In genomic region chr20:22861990-22862389, GRCh38 we compare ENCODE assay signal across 21 cellular contexts.
DNase-seq lines count a peak whose midpoint lies in the region; ATAC-seq, FAIRE-seq and TF ChIP-seq lines count a peak whose summit lies in the region.
"Had no signal": no experiment of that assay in that cellular context is flagged by ENCODE, and none has a peak within 500 bp of the region (broad histone marks: within the 10 kb centered on the region; RNA-seq: fewer than 3 reads in every experiment).

No MANE protein-coding gene starts in this region.

- peak overlapping the region; percentile 76 for H2AFZ ChIP-seq in PC-3 (ENCODE audit: low read length)
- H2AFZ ChIP-seq in endothelial cell of umbilical vein (ENCODE audit: low read depth, low read length) = peak overlapping the region; percentile 52
- H2AFZ ChIP-seq: hepatocyte, neural progenitor cell had no signal

- intact Hi-C loops in PC-3 (cut with micrococcal nuclease) = no loop called here
- intact Hi-C loops in endothelial cell of umbilical vein (cut with micrococcal nuclease) = loop anchor here (1.0 to 5.0 kb wide), 7 partner anchors 66 to 489 kb away; partner anchors contain the start of genes NXT1 and THBD
- intact Hi-C loops in kidney (cut with DNase I) = no loop called here
- intact Hi-C loops in spleen (cut with DNase I; ENCODE audit: low total_unique reads) = no loop called here
- intact Hi-C loops in testis (cut with DNase I; ENCODE audit: low total_unique reads) = no loop called here

- H4K20me1 ChIP-seq in PC-3 (ENCODE audit: low read length) (no peaks in the 10 kb centered on the region), endothelial cell of umbilical vein (replicated peaks; ENCODE audit: control insufficient read depth, extremely low read depth, insufficient read depth, low read length) (no peaks in the 10 kb centered on the region)

- no peak for TF ChIP-seq CTCF in PC-3 (conservative IDR thresholded peaks at IDR 0.05; ENCODE audit: low read depth, low read length)
- no peak for TF ChIP-seq CTCF in endothelial cell of umbilical vein (IDR thresholded peaks at IDR 0.05; ENCODE audit: extremely low read depth in 1 of 2, insufficient read depth in 1 of 2, low read depth in 1 of 2, low read length in 2 of 2)
- no peak for TF ChIP-seq CTCF in kidney (IDR thresholded peaks at IDR 0.05; ENCODE audit: borderline replicate concordance, extremely low read depth, insufficient read depth)
- no peak for TF ChIP-seq CTCF in spleen (IDR thresholded peaks at IDR 0.05 in 8 of 11, conservative IDR thresholded peaks at IDR 0.05 in 3 of 11)
- no peak for TF ChIP-seq CTCF in testis (IDR thresholded peaks at IDR 0.05)

- H3K4me3 ChIP-seq in PC-3 (ENCODE audit: low read length) (peak overlapping the region; percentile 23; the same call in 1 of the 2 replicates), endothelial cell of umbilical vein (replicated peaks in 1 of 3; ENCODE audit: insufficient read depth in 1 of 3, low read depth in 1 of 3, low read length in 3 of 3) (no peak overlapping the region), kidney (ENCODE audit: low read length in 2 of 2) (no peak overlapping the region), spleen (no peak overlapping the region), testis (no peak overlapping the region)
- H3K4me3 ChIP-seq: GM12878, HAP-1, hepatocyte, neural progenitor cell, stomach had no signal

- H3K79me2 ChIP-seq in PC-3 (ENCODE audit: low read length) = no peaks in the 10 kb centered on the region
- H3K79me2 ChIP-seq in endothelial cell of umbilical vein (ENCODE audit: control insufficient read depth, insufficient read depth, low read length) = no peaks in the 10 kb centered on the region
- H3K79me2 ChIP-seq: hepatocyte had no signal

- H3K27ac ChIP-seq in PC-3 (ENCODE audit: low read length) (peak overlapping the region; percentile 68), endothelial cell of umbilical vein (ENCODE audit: insufficient read depth, low read depth, low read length) (peak overlapping the region; percentile 78), kidney (ENCODE audit: low read depth in 2 of 2, low read length in 2 of 2) (peak overlapping the region in 1 of 2 donors; percentile 43), spleen (peak overlapping the region; percentile 22 to 75 (median 61)), testis (no peak overlapping the region)
- H3K27ac ChIP-seq: hepatocyte, neural progenitor cell had no signal

- H3K9me3 ChIP-seq in PC-3 (ENCODE audit: low read length) (no peaks in the 10 kb centered on the region), endothelial cell of umbilical vein (replicated peaks; ENCODE audit: control insufficient read depth, insufficient read depth, low read length) (no peaks in the 10 kb centered on the region), kidney (ENCODE audit: control insufficient read depth in 1 of 2, low read length in 2 of 2) (no peaks in the 10 kb centered on the region), spleen (no peaks in the 10 kb centered on the region), testis (no peaks in the 10 kb centered on the region)
- H3K9me3 ChIP-seq: HAP-1, stomach had no signal

- FAIRE-seq in endothelial cell of umbilical vein (lab: Jason Lieb, UNC) = peak; percentile 91
- no peak for FAIRE-seq in kidney (lab: Jason Lieb, UNC)
- FAIRE-seq: GM12878 had no signal

- H3K27me3 ChIP-seq in PC-3 (ENCODE audit: low read length) (no peaks in the 10 kb centered on the region), endothelial cell of umbilical vein (ENCODE audit: control insufficient read depth in 2 of 2, insufficient read depth in 2 of 2, low read length in 2 of 2) (no peaks in the 10 kb centered on the region), spleen (replicated peaks in 1 of 7) (no peaks in the 10 kb centered on the region), testis (no peaks in the 10 kb centered on the region)
- H3K27me3 ChIP-seq: hepatocyte, neural progenitor cell, stomach had no signal

- H3F3A ChIP-seq in PC-3 (ENCODE audit: low read length, unreplicated experiment) = no peaks in the 10 kb centered on the region

- peak overlapping the region; percentile 59 for H3K4me2 ChIP-seq in PC-3 (ENCODE audit: low read length)
- H3K4me2 ChIP-seq in endothelial cell of umbilical vein (ENCODE audit: insufficient read depth, low read length) = peak overlapping the region; percentile 64
- H3K4me2 ChIP-seq: hepatocyte, neural progenitor cell had no signal

- H3K36me3 ChIP-seq in PC-3 (ENCODE audit: low read depth, low read length) = no peaks in the 10 kb centered on the region
- no peaks in the 10 kb centered on the region for H3K36me3 ChIP-seq in endothelial cell of umbilical vein (ENCODE audit: control insufficient read depth in 2 of 2, extremely low read depth in 1 of 2, insufficient read depth in 2 of 2, low read length in 2 of 2)
- H3K36me3 ChIP-seq in kidney (ENCODE audit: control insufficient read depth in 1 of 2, insufficient read depth in 2 of 2, low read length in 2 of 2) = no peaks in the 10 kb centered on the region
- H3K36me3 ChIP-seq in spleen = no peaks in the 10 kb centered on the region
- no peaks in the 10 kb centered on the region for H3K36me3 ChIP-seq in testis (ENCODE audit: low read depth, missing control alignments)
- H3K36me3 ChIP-seq: HAP-1, neural progenitor cell, stomach had no signal

- H3K4me1 ChIP-seq in PC-3 (ENCODE audit: insufficient read depth, low read length) = peaks cover 19% of the 10 kb centered on the region
- H3K4me1 ChIP-seq in endothelial cell of umbilical vein (ENCODE audit: control insufficient read depth, extremely low read depth, insufficient read depth, low read length) = peaks cover 33% of the 10 kb centered on the region
- H3K4me1 ChIP-seq in kidney (ENCODE audit: control insufficient read depth in 1 of 2, insufficient read depth in 1 of 2, low read depth in 1 of 2, low read length in 2 of 2) = no peaks in the 10 kb centered on the region
- peaks cover 0 to 10% (median 0%) of the 10 kb centered on the region in 6 donors for H3K4me1 ChIP-seq in spleen
- no peaks in the 10 kb centered on the region for H3K4me1 ChIP-seq in testis
- H3K4me1 ChIP-seq: HAP-1, neural progenitor cell, stomach had no signal

- DNase-seq in PC-3 = peak; percentile 69
- peak; percentile 74 for DNase-seq in endothelial cell of umbilical vein (ENCODE audit: low read depth, low spot score)
- peak; percentile 77 for DNase-seq in kidney
- DNase-seq in spleen = no peak
- no peak for DNase-seq in AG08395 (ENCODE audit: low spot score)
- no peak for DNase-seq in testis
- no peak for DNase-seq in NCI-H2081 treated with DMSO at 0.1 percent for 48 hours (lab: John Stamatoyannopoulos, UW)
- DNase-seq: activated CD8-positive, alpha-beta T cell treated with anti-CD3 and anti-CD28 coated beads for 36 hours; activated naive CD4-positive, alpha-beta T cell treated with anti-CD3 and anti-CD28 coated beads, Interleukin-2, amount 50 U/mL, for 16 hours; activated T-cell treated with anti-CD3 and anti-CD28 coated beads, Interleukin-2, amount 50 U/mL, for 48 hours; GDM1; islet precursor cell; NCI-H2081; SHP77 treated with DMSO at 0.1 percent for 48 hours; stomach; T-helper 17 cell had no signal

- ATAC-seq in PC-3 = no peak; the same call in 1 of the 2 replicates
- ATAC-seq: activated CD8-positive, alpha-beta T cell treated with anti-CD3 and anti-CD28 coated beads for 36 hours; GM12878; T-helper 17 cell; WTC11 had no signal

- TF ChIP-seq POLR2A in endothelial cell of umbilical vein (IDR thresholded peaks at IDR 0.05; ENCODE audit: low read depth, low read length) (peak; percentile 47), spleen (IDR thresholded peaks at IDR 0.05) (no peak), testis (IDR thresholded peaks at IDR 0.05) (no peak)

- H3K9ac ChIP-seq in PC-3 (ENCODE audit: low read length) = peak overlapping the region; percentile 12; the same call in 1 of the 2 replicates
- peak overlapping the region; percentile 62 for H3K9ac ChIP-seq in endothelial cell of umbilical vein (replicated peaks; ENCODE audit: extremely low read depth, insufficient read depth, low read length)
- H3K9ac ChIP-seq in kidney (ENCODE audit: low read length in 2 of 2) = no peak overlapping the region
- H3K9ac ChIP-seq: neural progenitor cell had no signal

- BruUV-seq in PC-3 (replicated peaks; lab: Mats Ljungman, UMichigan) (no TSS peak), endothelial cell of umbilical vein (replicated peaks; lab: Mats Ljungman, UMichigan) (no TSS peak)

- dilution Hi-C loops in endothelial cell of umbilical vein (cut with MboI; ENCODE audit: extremely low pct_ligation_motif_present, low sequenced_read_pairs) = no loop called here

- H3K9me2 ChIP-seq in PC-3 (replicated peaks; ENCODE audit: low read length) = no peaks in the 10 kb centered on the region

- WGBS in spleen, 5 donors = 68 to 85% (median 72%) methylated on average over 10 of the region's 10 CpGs
- 81 to 82% methylated on average over 10 of the region's 10 CpGs for WGBS in testis, 2 donors

- no peaks in the 10 kb centered on the region for H3K9me1 ChIP-seq in endothelial cell of umbilical vein (replicated peaks; ENCODE audit: control insufficient read depth, extremely low read depth, insufficient read depth, low read length)

- CTCF ChIA-PET in PC-3 (lab: Charles Lee) = no interaction called here
- CTCF ChIA-PET in endothelial cell of umbilical vein (lab: Charles Lee) = interaction anchor here (0.7 to 4.5 kb wide), 12 partner anchors 10 to 339 kb away, joined by 3 to 47 read pairs (median 4); no protein-coding TSS in a partner anchor

- POLR2A ChIA-PET in PC-3 (lab: Charles Lee; ENCODE audit: unreplicated experiment) = no interaction called here
- POLR2A ChIA-PET in endothelial cell of umbilical vein (lab: Charles Lee) = no interaction called here

TF ChIP-seq in endothelial cell of umbilical vein, 7 proteins besides CTCF, POLR2A, EP300 and RAD21:
- TF ChIP-seq EZH2 (IDR thresholded peaks at IDR 0.05; ENCODE audit: borderline replicate concordance, low read depth, low read length, severe bottlenecking) (no peak), FOS (IDR thresholded peaks at IDR 0.05; ENCODE audit: borderline replicate concordance, insufficient read depth, low read length) (peak; percentile 75), JUN (IDR thresholded peaks at IDR 0.05; ENCODE audit: borderline replicate concordance, insufficient read depth, insufficient read length, low read depth) (peak; percentile 49), MYC (IDR thresholded peaks at IDR 0.05; ENCODE audit: low read depth, low read length) (no peak), GATA2 (IDR thresholded peaks at IDR 0.05; ENCODE audit: insufficient read depth, insufficient read length, low read depth, low read length) (peak; percentile 69), POLR2AphosphoS5 (IDR thresholded peaks at IDR 0.05; ENCODE audit: insufficient read depth, low read depth, low read length) (peak; percentile 77), MAX (IDR thresholded peaks at IDR 0.05; ENCODE audit: insufficient read depth, insufficient read length) (no peak)
TF ChIP-seq in endothelial cell of umbilical vein: peak in this region for 4.

Comparison
In these comparisons a context has a peak if more than half of its experiments do, and no peak if none do; other contexts are left out.
1. DNase-seq: peak in PC-3 (single experiment), endothelial cell of umbilical vein (single experiment) and kidney (single experiment); none in spleen (single experiment), AG08395 (single experiment), testis (single experiment) and NCI-H2081 treated with DMSO at 0.1 percent for 48 hours (single experiment).
2. H3K27ac ChIP-seq: peak in PC-3 (single experiment), endothelial cell of umbilical vein (single experiment) and spleen (8 of 8); none in testis (0 of 2).
3. H3K9ac ChIP-seq: peak in PC-3 (single experiment) and endothelial cell of umbilical vein (single experiment); none in kidney (0 of 2).